34 cellular contexts compared by ENCODE assay signal in the genomic region with DNA sequence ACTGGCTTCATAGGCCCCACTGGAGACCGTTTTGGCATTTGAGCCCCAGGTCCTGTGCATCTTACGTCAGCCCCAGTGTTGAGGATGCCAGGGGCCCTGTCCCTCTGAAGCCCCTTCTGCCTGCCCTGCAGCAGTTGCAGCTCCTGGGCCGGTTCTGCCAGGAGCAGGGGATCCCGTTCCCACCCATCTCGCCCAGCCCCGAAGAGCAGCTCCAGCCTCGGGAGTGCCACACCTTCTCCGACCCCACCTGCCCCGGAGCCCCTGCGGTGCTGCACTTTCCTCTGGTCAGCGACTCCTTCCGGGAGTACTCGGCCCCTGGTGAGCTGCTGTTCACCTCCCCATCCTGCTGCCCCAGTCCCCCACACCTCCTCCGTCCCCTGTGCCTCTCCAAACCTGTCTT.
"Had no signal": no experiment of that assay in that cellular context is flagged by ENCODE, and none has a peak within 500 bp of the region (broad histone marks: within the 10 kb centered on the region; RNA-seq: fewer than 3 reads in every experiment).

No MANE protein-coding gene starts in this region.

- H3K9me3 Mint-ChIP-seq: activated naive CD4-positive, alpha-beta T cell treated with anti-CD3 and anti-CD28 coated beads for 36 hours; activated naive CD4-positive, alpha-beta T cell treated with anti-CD3 and anti-CD28 coated beads, Interleukin-2, amount 10 ng/mL, durations not matched to agents 7 days and 5 days; activated naive CD4-positive, alpha-beta T cell treated with anti-CD3 and anti-CD28 coated beads, Interleukin-2, amount 50 U/mL, for 72 hours; activated naive CD8-positive, alpha-beta T cell treated with anti-CD3 and anti-CD28 coated beads for 36 hours; activated naive CD8-positive, alpha-beta T cell treated with anti-CD3 and anti-CD28 coated beads, Interleukin-2, amount 10 ng/mL, durations not matched to agents 7 days and 5 days; activated naive CD8-positive, alpha-beta T cell treated with anti-CD3 and anti-CD28 coated beads, Interleukin-2, amount 50 U/mL, for 24 hours; activated T-cell treated with anti-CD3 and anti-CD28 coated beads, Interleukin-2, amount 50 U/mL, for 24 hours; activated T-cell treated with anti-CD3 and anti-CD28 coated beads, Interleukin-2, amount 50 U/mL, for 4 hours; activated T-cell treated with anti-CD3 and anti-CD28 coated beads, Interleukin-2, amount 50 U/mL, for 72 hours; activated T-helper 1 cell treated with anti-CD3 and anti-CD28 coated beads, Interleukin-12 subunit alpha, Interleukin-12 subunit beta, Interleukin-2, Interleukin-4 antibody, amounts not matched to agents 30 ng/mL and 10 ng/mL and 1 ng/mL, durations not matched to agents 14 hours and 24 hours and 36 hours; activated T-helper 17 cell treated with anti-CD3 and anti-CD28 coated beads, Interleukin-2, amount 50 U/mL, for 72 hours; activated T-helper 2 cell treated with anti-CD3 and anti-CD28 coated beads, Interferon-gamma antibody, Interleukin-2, Interleukin-4, amounts not matched to agents 10 μg/mL and 5 μg/mL and 100 μg/mL, durations not matched to agents 14 hours and 24 hours and 36 hours; brain; central memory CD8-positive, alpha-beta T cell had no signal

- H3K27ac Mint-ChIP-seq: activated naive CD4-positive, alpha-beta T cell treated with anti-CD3 and anti-CD28 coated beads for 36 hours; activated naive CD4-positive, alpha-beta T cell treated with anti-CD3 and anti-CD28 coated beads, Interleukin-2, amount 10 ng/mL, durations not matched to agents 7 days and 5 days; activated naive CD8-positive, alpha-beta T cell; activated naive CD8-positive, alpha-beta T cell treated with anti-CD3 and anti-CD28 coated beads for 36 hours; activated naive CD8-positive, alpha-beta T cell treated with anti-CD3 and anti-CD28 coated beads, Interleukin-2, amount 10 ng/mL, durations not matched to agents 7 days and 5 days; activated naive CD8-positive, alpha-beta T cell treated with anti-CD3 and anti-CD28 coated beads, Interleukin-2, amount 50 U/mL, for 24 hours; activated T-cell treated with anti-CD3 and anti-CD28 coated beads, Interleukin-2, amount 50 U/mL, for 72 hours; activated T-helper 1 cell treated with anti-CD3 and anti-CD28 coated beads, Interleukin-12 subunit alpha, Interleukin-12 subunit beta, Interleukin-2, Interleukin-4 antibody, amounts not matched to agents 30 ng/mL and 10 ng/mL and 1 ng/mL, durations not matched to agents 14 hours and 24 hours and 36 hours; activated T-helper 17 cell treated with anti-CD3 and anti-CD28 coated beads, Interleukin-2, amount 50 U/mL, for 72 hours; activated T-helper 2 cell treated with anti-CD3 and anti-CD28 coated beads, Interferon-gamma antibody, Interleukin-2, Interleukin-4, amounts not matched to agents 10 μg/mL and 5 μg/mL and 100 μg/mL, durations not matched to agents 14 hours and 24 hours and 36 hours had no signal

- H3K36me3 Mint-ChIP-seq: activated naive CD4-positive, alpha-beta T cell treated with anti-CD3 and anti-CD28 coated beads, Interleukin-2, amount 50 U/mL, for 72 hours; activated naive CD8-positive, alpha-beta T cell; activated naive CD8-positive, alpha-beta T cell treated with anti-CD3 and anti-CD28 coated beads for 36 hours; activated naive CD8-positive, alpha-beta T cell treated with anti-CD3 and anti-CD28 coated beads, Interleukin-2, amount 10 ng/mL, durations not matched to agents 7 days and 5 days; brain had no signal

- H3K27me3 Mint-ChIP-seq: activated naive CD8-positive, alpha-beta T cell; activated naive CD8-positive, alpha-beta T cell treated with anti-CD3 and anti-CD28 coated beads for 36 hours; activated naive CD8-positive, alpha-beta T cell treated with anti-CD3 and anti-CD28 coated beads, Interleukin-2, amount 50 U/mL, for 24 hours; activated T-cell treated with anti-CD3 and anti-CD28 coated beads, Interleukin-2, amount 50 U/mL, for 24 hours; activated T-helper 17 cell treated with anti-CD3 and anti-CD28 coated beads, Interleukin-2, amount 50 U/mL, for 72 hours; central memory CD8-positive, alpha-beta T cell had no signal

- DNase-seq: activated effector memory CD4-positive, alpha-beta T cell treated with anti-CD3 and anti-CD28 coated beads, Interleukin-2, amount 50 U/mL, for 16 hours; activated effector memory CD4-positive, alpha-beta T cell treated with Interleukin-2 at 50 U/mL for 16 hours; activated gamma-delta T cell; activated gamma-delta T cell treated with Interleukin-2 at 50 U/mL for 16 hours; activated naive CD4-positive, alpha-beta T cell; activated naive CD4-positive, alpha-beta T cell treated with anti-CD3 and anti-CD28 coated beads for 36 hours; activated naive CD4-positive, alpha-beta T cell treated with anti-CD3 and anti-CD28 coated beads, Interleukin-2, amount 10 ng/mL, durations not matched to agents 7 days and 5 days; activated naive CD4-positive, alpha-beta T cell treated with Interleukin-2 at 50 U/mL for 16 hours; activated naive CD8-positive, alpha-beta T cell treated with anti-CD3 and anti-CD28 coated beads for 36 hours; activated naive CD8-positive, alpha-beta T cell treated with anti-CD3 and anti-CD28 coated beads, Interleukin-2, amount 10 ng/mL, durations not matched to agents 7 days and 5 days; activated naive CD8-positive, alpha-beta T cell treated with anti-CD3 and anti-CD28 coated beads, Interleukin-2, amount 50 U/mL, for 24 hours; activated T-cell treated with anti-CD3 and anti-CD28 coated beads, Interleukin-2, amount 50 U/mL, for 1 hour; activated T-cell treated with anti-CD3 and anti-CD28 coated beads, Interleukin-2, amount 50 U/mL, for 24 hours; activated T-cell treated with anti-CD3 and anti-CD28 coated beads, Interleukin-2, amount 50 U/mL, for 4 hours; activated T-cell treated with anti-CD3 and anti-CD28 coated beads, Interleukin-2, amount 50 U/mL, for 48 hours; activated T-cell treated with anti-CD3 and anti-CD28 coated beads, Interleukin-2, amount 50 U/mL, for 72 hours; adrenal gland; amniotic stem cell; amygdala; anterior cingulate cortex; aorta; body of pancreas; brain microvascular endothelial cell; central memory CD4-positive, alpha-beta T cell had no signal

- H3K27ac ChIP-seq: adrenal gland, ascending aorta, body of pancreas, brain microvascular endothelial cell, breast epithelium, cardiac muscle cell had no signal

- H3K4me3 Mint-ChIP-seq: activated naive CD4-positive, alpha-beta T cell treated with anti-CD3 and anti-CD28 coated beads for 36 hours; activated naive CD4-positive, alpha-beta T cell treated with anti-CD3 and anti-CD28 coated beads, Interleukin-2, amount 10 ng/mL, durations not matched to agents 7 days and 5 days; activated naive CD8-positive, alpha-beta T cell; activated naive CD8-positive, alpha-beta T cell treated with anti-CD3 and anti-CD28 coated beads for 36 hours; activated naive CD8-positive, alpha-beta T cell treated with anti-CD3 and anti-CD28 coated beads, Interleukin-2, amount 10 ng/mL, durations not matched to agents 7 days and 5 days; activated naive CD8-positive, alpha-beta T cell treated with anti-CD3 and anti-CD28 coated beads, Interleukin-2, amount 50 U/mL, for 24 hours; activated T-cell treated with anti-CD3 and anti-CD28 coated beads, Interleukin-2, amount 50 U/mL, for 24 hours; activated T-cell treated with anti-CD3 and anti-CD28 coated beads, Interleukin-2, amount 50 U/mL, for 4 hours; activated T-cell treated with anti-CD3 and anti-CD28 coated beads, Interleukin-2, amount 50 U/mL, for 72 hours; activated T-helper 1 cell treated with anti-CD3 and anti-CD28 coated beads, Interleukin-12 subunit alpha, Interleukin-12 subunit beta, Interleukin-2, Interleukin-4 antibody, amounts not matched to agents 30 ng/mL and 10 ng/mL and 1 ng/mL, durations not matched to agents 14 hours and 24 hours and 36 hours; activated T-helper 17 cell treated with anti-CD3 and anti-CD28 coated beads, Interleukin-2, amount 50 U/mL, for 72 hours; brain; central memory CD8-positive, alpha-beta T cell had no signal

- H3K27me3 ChIP-seq: adrenal gland, ascending aorta, body of pancreas, brain microvascular endothelial cell, breast epithelium, cardiac muscle cell had no signal

- H3K4me1 ChIP-seq: adrenal gland, ascending aorta had no signal

- H3K9me3 ChIP-seq: adrenal gland, ascending aorta, body of pancreas, breast epithelium had no signal

- H3K4me1 Mint-ChIP-seq: activated naive CD4-positive, alpha-beta T cell treated with anti-CD3 and anti-CD28 coated beads, Interleukin-2, amount 10 ng/mL, durations not matched to agents 7 days and 5 days; activated naive CD8-positive, alpha-beta T cell treated with anti-CD3 and anti-CD28 coated beads for 36 hours; activated naive CD8-positive, alpha-beta T cell treated with anti-CD3 and anti-CD28 coated beads, Interleukin-2, amount 10 ng/mL, durations not matched to agents 7 days and 5 days; brain; central memory CD8-positive, alpha-beta T cell had no signal

- ATAC-seq: activated naive CD4-positive, alpha-beta T cell treated with anti-CD3 and anti-CD28 coated beads, Interleukin-2, amount 50 U/mL, for 72 hours; activated naive CD8-positive, alpha-beta T cell treated with anti-CD3 and anti-CD28 coated beads, Interleukin-2, amount 50 U/mL, for 24 hours; activated T-cell treated with anti-CD3 and anti-CD28 coated beads, Interleukin-2, amount 50 U/mL, for 4 hours; activated T-cell treated with anti-CD3 and anti-CD28 coated beads, Interleukin-2, amount 50 U/mL, for 72 hours; activated T-helper 17 cell treated with anti-CD3 and anti-CD28 coated beads, Interleukin-2, amount 50 U/mL, for 72 hours; body of pancreas had no signal

- H3K4me3 ChIP-seq: adrenal gland, ascending aorta, body of pancreas, breast epithelium, cardiac muscle cell had no signal
